Comparison of ENCODE assay signal across 8 cellular contexts in the genomic region with DNA sequence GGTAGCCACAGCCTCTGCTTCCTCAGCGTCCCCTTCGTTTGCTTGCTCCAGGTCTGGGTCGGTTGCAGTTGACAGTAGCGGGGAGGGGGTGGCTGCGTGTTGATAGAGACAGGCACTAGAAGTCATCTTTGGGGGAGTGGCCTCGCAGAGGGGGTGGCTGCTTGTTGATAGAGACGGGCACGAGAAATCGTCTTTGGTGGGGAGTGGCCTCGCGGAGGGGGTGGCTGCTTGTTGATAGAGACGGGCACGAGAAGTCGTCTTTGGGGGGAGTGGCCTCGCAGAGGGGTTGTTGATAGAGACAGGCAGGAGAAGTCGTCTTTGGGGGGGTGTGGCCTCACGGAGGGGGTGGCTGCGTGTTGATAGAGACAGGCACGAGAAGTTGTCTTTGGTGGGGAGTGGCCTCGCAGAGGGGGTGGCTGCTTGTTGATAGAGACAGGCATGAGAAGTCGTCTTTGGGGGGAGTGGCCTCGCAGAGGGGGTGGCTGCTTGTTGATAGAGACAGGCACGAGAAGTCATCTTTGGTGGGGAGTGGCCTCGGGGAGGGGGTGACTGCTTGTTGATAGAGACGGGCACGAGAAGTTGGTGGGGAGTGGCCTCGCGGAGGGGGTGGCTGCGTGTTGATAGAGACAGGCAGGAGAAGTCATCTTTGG.
DNase-seq lines count a peak whose midpoint lies in the region; ATAC-seq and TF ChIP-seq lines count a peak whose summit lies in the region.

No MANE protein-coding gene starts in this region.

- CTCF ChIA-PET in HEK293 (lab: Yijun Ruan, JAX): no interaction called here

- H3K4me3 ChIP-seq in HEK293 (ENCODE audit: low read depth, low read length) (peak overlapping the region; percentile 10; the same call in 1 of the 2 replicates), skin epidermis (peak overlapping the region in 6 of 7 experiments; percentile 15 to 35 (median 18))

- H3K36me3 ChIP-seq in HEK293 (ENCODE audit: control insufficient read depth in 2 of 2, insufficient read depth in 1 of 2, low read length in 2 of 2): no peaks in the 10 kb centered on the region

- POLR2A ChIA-PET in HEK293 (lab: Yijun Ruan, JAX): no interaction called here

- no peak for TF ChIP-seq CTCF in HEK293 (tag by site-specific recombination; IDR thresholded peaks at IDR 0.05)

- no peak for ATAC-seq in GM18868 (IDR thresholded peaks at IDR 0.05; ENCODE audit: unreplicated experiment)
- ATAC-seq in GM19351 (IDR thresholded peaks at IDR 0.05; ENCODE audit: unreplicated experiment): no peak
- ATAC-seq in GM21737 (IDR thresholded peaks at IDR 0.05; ENCODE audit: unreplicated experiment): no peak

- H3K27ac ChIP-seq in HEK293 (ENCODE audit: extremely low read depth, low read depth, low read length): no peak overlapping the region
- no peak overlapping the region for H3K27ac ChIP-seq in skin epidermis

- peak; percentile 37 for DNase-seq in activated T-cell treated with anti-CD3 and anti-CD28 coated beads, Interleukin-2, amount 50 U/mL, for 1 hour
- peak; percentile 17 for DNase-seq in fibroblast of the conjunctiva (ENCODE audit: low read depth)
- no peak for DNase-seq in iPS-NIHi11 (ENCODE audit: low spot score)

- H3K9me3 ChIP-seq in HEK293 (ENCODE audit: control insufficient read depth, insufficient read depth, low read depth, low read length): no peaks in the 10 kb centered on the region

- H3K4me1 ChIP-seq in HEK293 (ENCODE audit: control insufficient read depth, insufficient read depth, low read length): no peaks in the 10 kb centered on the region

TF ChIP-seq in HEK293, 187 proteins besides CTCF, POLR2A, EP300 and RAD21:
- TF ChIP-seq KLF1 (tag by site-specific recombination; IDR thresholded peaks at IDR 0.05): peak; percentile 52
- TF ChIP-seq ZNF37A (tag by site-specific recombination; IDR thresholded peaks at IDR 0.05): no peak
- TF ChIP-seq OVOL3 (tag by site-specific recombination; IDR thresholded peaks at IDR 0.05): no peak
- 0 out of 2 replicates have a peak, but pooled peaks have one; percentile 14 for TF ChIP-seq ZNF341 (tag by site-specific recombination; IDR thresholded peaks at IDR 0.05; ENCODE audit: low read depth)
- TF ChIP-seq ZNF211 (tag by site-specific recombination; IDR thresholded peaks at IDR 0.05; ENCODE audit: low read depth): no peak
- TF ChIP-seq SETDB1 (IDR thresholded peaks at IDR 0.05; ENCODE audit: insufficient read length, low read length): no peak
- no peak for TF ChIP-seq KLF8 (tag by site-specific recombination; IDR thresholded peaks at IDR 0.05)
